ENCODE assay signal across 8 cellular contexts in genomic region chr11:119373917-119374631, GRCh38. TPM values are rescaled to one million over a fixed set of nuclear protein-coding genes. Genes with fewer than 3 reads are reported as not detected.
DNase-seq lines count a peak whose midpoint lies in the region; ATAC-seq lines count a peak whose summit lies in the region.

No MANE protein-coding gene starts in this region.

- peak; percentile 84 for DNase-seq in DMS79 treated with DMSO at 0.1 percent for 48 hours (lab: John Stamatoyannopoulos, UW)
- peak; percentile 46 for DNase-seq in LoVo (ENCODE audit: low spot score)
- peak; percentile 65 for DNase-seq in RKO (ENCODE audit: low spot score)
- peak in 49 of 56 donors; percentile 37 to 91 (median 72) for DNase-seq in amygdala (lab: John Stamatoyannopoulos, UW)
- DNase-seq in left ventricle myocardium superior: peak; percentile 80
- peak; percentile 89 for DNase-seq in putamen (ENCODE audit: low spot score)
- DNase-seq in T-helper 2 cell treated with Interferon-gamma antibody and Interleukin-4, amounts not matched to agents 5 μg/mL and 100 μg/mL, for 36 hours (ENCODE audit: low spot score): no peak

- intact Hi-C loops in left ventricle myocardium superior (cut with micrococcal nuclease): no loop called here

- H3K4me3 Mint-ChIP-seq in T-helper 2 cell treated with Interferon-gamma antibody and Interleukin-4, amounts not matched to agents 5 μg/mL and 100 μg/mL, for 36 hours: no peak overlapping the region

- no peak overlapping the region for H3K27ac Mint-ChIP-seq in T-helper 2 cell treated with Interferon-gamma antibody and Interleukin-4, amounts not matched to agents 5 μg/mL and 100 μg/mL, for 36 hours

- no peaks in the 10 kb centered on the region for H3K4me1 Mint-ChIP-seq in T-helper 2 cell treated with Interferon-gamma antibody and Interleukin-4, amounts not matched to agents 5 μg/mL and 100 μg/mL, for 36 hours (ENCODE audit: low read depth)

- H3K9me3 Mint-ChIP-seq in T-helper 2 cell treated with Interferon-gamma antibody and Interleukin-4, amounts not matched to agents 5 μg/mL and 100 μg/mL, for 36 hours: no peaks in the 10 kb centered on the region

- H3K36me3 Mint-ChIP-seq in T-helper 2 cell treated with Interferon-gamma antibody and Interleukin-4, amounts not matched to agents 5 μg/mL and 100 μg/mL, for 36 hours (ENCODE audit: low read depth): no peaks in the 10 kb centered on the region

- peak; percentile 8 for ATAC-seq in left ventricle myocardium superior
- no peak for ATAC-seq in HG02981 (IDR thresholded peaks at IDR 0.05; ENCODE audit: unreplicated experiment)

- H3K27me3 Mint-ChIP-seq in T-helper 2 cell treated with Interferon-gamma antibody and Interleukin-4, amounts not matched to agents 5 μg/mL and 100 μg/mL, for 36 hours (ENCODE audit: low read depth): no peaks in the 10 kb centered on the region

RNA-seq across cellular contexts. Expression of gene USP2, which starts 7.4 kb away (rescaled TPM):
- total RNA-seq in left ventricle myocardium superior: 173 TPM

RNA-seq across cellular contexts. Expression of gene MFRP, which starts 27.6 kb away (rescaled TPM):
- not detected for total RNA-seq in left ventricle myocardium superior

RNA-seq across cellular contexts. Expression of gene C1QTNF5, which starts 33.4 kb away (rescaled TPM):
- 14.4 TPM for total RNA-seq in left ventricle myocardium superior

RNA-seq across cellular contexts. Expression of gene RNF26, which starts 39.7 kb away (rescaled TPM):
- 13.2 TPM for total RNA-seq in left ventricle myocardium superior

RNA-seq across cellular contexts. Expression of gene THY1, which starts 48.9 kb away (rescaled TPM):
- total RNA-seq in left ventricle myocardium superior: 1.5 TPM
